ENCODE assay signal across 9 cellular contexts in genomic region chr4:52036875-52037274, GRCh38. TPM values are rescaled to one million over a fixed set of nuclear protein-coding genes. Genes with fewer than 3 reads are reported as not detected.
DNase-seq lines count a peak whose midpoint lies in the region; TF ChIP-seq lines count a peak whose summit lies in the region.
"Had no signal": no experiment of that assay in that cellular context is flagged by ENCODE, and none has a peak within 500 bp of the region (broad histone marks: within the 10 kb centered on the region; RNA-seq: fewer than 3 reads in every experiment).

No MANE protein-coding gene starts in this region.

- H3K9ac ChIP-seq in HUES64 (ENCODE audit: low read depth, low read length) (peak overlapping the region; percentile 82; the same call in 1 of the 2 replicates), muscle layer of colon (ENCODE audit: low read length) (peak overlapping the region; percentile 49)

- POLR2A ChIA-PET in AG04449 (lab: Yijun Ruan, JAX): no interaction called here

- no peak for DNase-seq in AG04449 (ENCODE audit: low read depth, low spot score)
- no peak for DNase-seq in chondrocyte (ENCODE audit: low spot score)
- DNase-seq in stimulated activated naive CD4-positive, alpha-beta T cell (lab: John Stamatoyannopoulos, UW): no peak
- DNase-seq in MV-4-11 (lab: John Stamatoyannopoulos, UW): no peak
- DNase-seq in HT-29 (ENCODE audit: low spot score): no peak
- no peak for DNase-seq in NCI-H446 (lab: John Stamatoyannopoulos, UW)
- DNase-seq: NCI-H2081 treated with DMSO at 0.1 percent for 48 hours had no signal

- H3K9me3 ChIP-seq in HUES64 (ENCODE audit: insufficient read depth, low read depth, low read length): no peaks in the 10 kb centered on the region
- no peaks in the 10 kb centered on the region for H3K9me3 ChIP-seq in muscle layer of colon (ENCODE audit: low read length)

- H3K4me1 ChIP-seq in HUES64 (ENCODE audit: insufficient read depth, low read length) (peaks cover 10% of the 10 kb centered on the region; the same call in 1 of the 2 replicates), muscle layer of colon (ENCODE audit: insufficient read depth, low read length) (peaks cover 19% of the 10 kb centered on the region)

- peaks cover 39% of the 10 kb centered on the region for H3K4me1 Mint-ChIP-seq in chondrocyte (ENCODE audit: low read depth)

- no peaks in the 10 kb centered on the region for H3K9me3 Mint-ChIP-seq in chondrocyte (ENCODE audit: low read depth)

- H3K27ac ChIP-seq in HUES64 (ENCODE audit: low read depth, low read length) (no peak overlapping the region), muscle layer of colon (ENCODE audit: low read depth, low read length) (no peak overlapping the region)

- no peak overlapping the region for H3K27ac Mint-ChIP-seq in chondrocyte (ENCODE audit: unreplicated experiment)

- peak overlapping the region; percentile 75 for H3K4me3 ChIP-seq in AG04449 (ENCODE audit: low read depth, low read length)
- peak overlapping the region; percentile 97 for H3K4me3 ChIP-seq in HUES64 (ENCODE audit: low read length)
- peak overlapping the region in 1 of 2 donors; percentile 75 for H3K4me3 ChIP-seq in muscle layer of colon (ENCODE audit: low read depth in 1 of 2, low read length in 2 of 2)

- peaks cover 7% of the 10 kb centered on the region for H3K36me3 Mint-ChIP-seq in chondrocyte (ENCODE audit: low read depth)

- peaks cover 32% of the 10 kb centered on the region for H3K27me3 ChIP-seq in HUES64 (ENCODE audit: insufficient read depth, low read length)
- no peaks in the 10 kb centered on the region for H3K27me3 ChIP-seq in muscle layer of colon (ENCODE audit: control insufficient read depth in 1 of 2, insufficient read depth in 2 of 2, low read length in 2 of 2)

- TF ChIP-seq CTCF in AG04449 (IDR thresholded peaks at IDR 0.05; ENCODE audit: insufficient read depth, low read length, missing control alignments) (no peak), chondrocyte (IDR thresholded peaks at IDR 0.05) (no peak)

- peaks cover 7% of the 10 kb centered on the region for H3K27me3 Mint-ChIP-seq in chondrocyte (ENCODE audit: low read depth)

- 93% methylated on average over 4 of the region's 4 CpGs for WGBS in HUES64

- H3K4me3 Mint-ChIP-seq in chondrocyte (ENCODE audit: unreplicated experiment): peak overlapping the region; percentile 88

- CTCF ChIA-PET in AG04449 (lab: Yijun Ruan, JAX): interaction anchor here (2.9 kb wide), 1 partner anchor 11 kb away, joined by 15 read pairs; no protein-coding TSS in a partner anchor

- H3K36me3 ChIP-seq in HUES64 (ENCODE audit: insufficient read depth, low read length) (peaks cover 18% of the 10 kb centered on the region), muscle layer of colon (ENCODE audit: insufficient read depth, low read length) (peaks cover 3% of the 10 kb centered on the region)

RNA-seq across cellular contexts. Expression of gene SGCB, which starts 1.2 kb away (rescaled TPM):
- polyA plus RNA-seq in HUES64 (2013, experiment 1 of 2): 16.8 TPM
- polyA plus RNA-seq in HUES64 (2013, experiment 2 of 2): 18.0 TPM
- 91.6 to 105 TPM (median 94.2 TPM) in 3 replicates for total RNA-seq in chondrocyte
- 1.7 and 1.9 TPM in 2 replicates for total RNA-seq in HT-29 (2014; rRNA removed; shearing (Covaris generic))

RNA-seq across cellular contexts. Expression of gene SPATA18, which starts 14.2 kb away (rescaled TPM):
- 2.0 TPM for polyA plus RNA-seq in HUES64 (2013, experiment 1 of 2)
- polyA plus RNA-seq in HUES64 (2013, experiment 2 of 2): 1.9 TPM
- total RNA-seq in chondrocyte: 17.9 to 18.7 TPM (median 18.6 TPM) in 3 replicates
- total RNA-seq in HT-29 (2014; rRNA removed; shearing (Covaris generic)): 0.10 TPM in 1 of 2 replicates, not detected in the other

RNA-seq across cellular contexts. Expression of gene LRRC66, which starts 16.7 kb away (rescaled TPM):
- 0.15 TPM for polyA plus RNA-seq in HUES64 (2013, experiment 1 of 2)
- not detected for polyA plus RNA-seq in HUES64 (2013, experiment 2 of 2)
- total RNA-seq in chondrocyte: 0.57 to 1.5 TPM (median 0.77 TPM) in 3 replicates
- 1.5 TPM in 2 replicates for total RNA-seq in HT-29 (2014; rRNA removed; shearing (Covaris generic))

Comparison
In these comparisons a context has a peak if more than half of its experiments do, and no peak if none do; other contexts are left out.
1. RNA of gene SGCB, which starts 1.2 kb away (total RNA-seq): 91.6 to 105 TPM in chondrocyte; 1.7 to 1.9 TPM in HT-29; every median in the first group is over 10 times any median in the second.
2. RNA of gene SPATA18, which starts 14.2 kb away (total RNA-seq): 17.9 to 18.7 TPM in chondrocyte; 0.10 TPM in HT-29; every median in the first group is over 10 times any median in the second.